In the genomic region with DNA sequence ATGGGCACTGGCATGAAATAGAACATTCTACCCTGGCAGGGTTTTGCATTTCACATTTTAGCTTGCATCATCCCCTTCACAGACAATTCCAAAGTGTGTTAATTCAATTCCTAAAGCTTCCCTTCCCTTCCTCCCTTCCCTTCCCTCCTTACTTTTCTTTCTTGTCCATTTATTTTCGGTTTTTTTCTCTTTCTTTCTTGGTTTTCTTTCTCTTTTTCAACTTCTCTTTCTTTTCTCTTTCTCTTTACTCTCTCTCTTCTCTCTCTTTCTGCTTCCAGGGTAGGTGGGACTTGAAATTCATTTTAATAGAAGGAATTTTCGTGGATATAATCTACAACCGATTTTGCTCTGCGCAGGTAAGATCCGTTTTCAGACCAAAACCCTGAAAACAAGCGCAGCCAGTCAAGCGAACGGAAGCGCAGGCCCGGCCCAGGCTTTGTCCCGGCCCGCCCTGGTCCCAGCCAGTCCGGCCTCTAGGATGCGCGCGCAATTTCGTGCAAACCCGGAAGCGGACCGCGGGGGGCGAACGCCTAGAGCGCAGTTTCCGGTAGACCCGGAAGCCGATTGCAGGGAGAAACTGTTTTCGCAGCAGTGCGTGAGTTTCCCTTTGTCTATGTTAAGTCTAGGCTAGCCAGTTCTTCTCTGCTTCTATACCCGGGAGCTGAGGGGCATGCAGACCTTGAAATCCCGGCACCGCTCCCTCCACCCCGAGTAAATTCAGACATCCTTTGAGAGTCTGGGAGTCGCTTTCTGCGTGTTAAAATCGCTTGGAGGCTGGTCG, we compare ENCODE assay signal across 1 cellular context.
TF ChIP-seq lines count a peak whose summit lies in the region.

A gene (plus strand): TSS at position 540 of the 781 bp plus-strand sequence. CDS start 4,165 bp downstream, outside the sequence.

TF ChIP-seq in HepG2, 621 proteins besides CTCF, POLR2A, EP300 and RAD21 (continued from another document and continues in another):
- TF ChIP-seq, protein P1, sequence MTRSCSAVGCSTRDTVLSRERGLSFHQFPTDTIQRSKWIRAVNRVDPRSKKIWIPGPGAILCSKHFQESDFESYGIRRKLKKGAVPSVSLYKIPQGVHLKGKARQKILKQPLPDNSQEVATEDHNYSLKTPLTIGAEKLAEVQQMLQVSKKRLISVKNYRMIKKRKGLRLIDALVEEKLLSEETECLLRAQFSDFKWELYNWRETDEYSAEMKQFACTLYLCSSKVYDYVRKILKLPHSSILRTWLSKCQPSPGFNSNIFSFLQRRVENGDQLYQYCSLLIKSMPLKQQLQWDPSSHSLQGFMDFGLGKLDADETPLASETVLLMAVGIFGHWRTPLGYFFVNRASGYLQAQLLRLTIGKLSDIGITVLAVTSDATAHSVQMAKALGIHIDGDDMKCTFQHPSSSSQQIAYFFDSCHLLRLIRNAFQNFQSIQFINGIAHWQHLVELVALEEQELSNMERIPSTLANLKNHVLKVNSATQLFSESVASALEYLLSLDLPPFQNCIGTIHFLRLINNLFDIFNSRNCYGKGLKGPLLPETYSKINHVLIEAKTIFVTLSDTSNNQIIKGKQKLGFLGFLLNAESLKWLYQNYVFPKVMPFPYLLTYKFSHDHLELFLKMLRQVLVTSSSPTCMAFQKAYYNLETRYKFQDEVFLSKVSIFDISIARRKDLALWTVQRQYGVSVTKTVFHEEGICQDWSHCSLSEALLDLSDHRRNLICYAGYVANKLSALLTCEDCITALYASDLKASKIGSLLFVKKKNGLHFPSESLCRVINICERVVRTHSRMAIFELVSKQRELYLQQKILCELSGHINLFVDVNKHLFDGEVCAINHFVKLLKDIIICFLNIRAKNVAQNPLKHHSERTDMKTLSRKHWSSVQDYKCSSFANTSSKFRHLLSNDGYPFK (CRISPR knock-in tag; IDR thresholded peaks at IDR 0.05; ENCODE audit: borderline replicate concordance): peak; percentile 52; the same call in 1 of the 2 replicates
- TF ChIP-seq GATA4 (IDR thresholded peaks at IDR 0.05; ENCODE audit: borderline replicate concordance, low read depth) (no peak), TAF1 (CRISPR knock-in tag; IDR thresholded peaks at IDR 0.05) (peak; percentile 44; the same call in 1 of the 2 replicates), AGO2 (optimal IDR thresholded peaks at IDR 0.05; ENCODE audit: low read depth, low read length) (no peak), MXD4 (CRISPR knock-in tag; IDR thresholded peaks at IDR 0.05) (peak; percentile 44; the same call in 1 of the 2 replicates), ASH2L (IDR thresholded peaks at IDR 0.05; ENCODE audit: insufficient read length, low read depth, low read length) (peak; percentile 44), GATAD1 (CRISPR knock-in tag; IDR thresholded peaks at IDR 0.05) (peak; percentile 79), ZNF720 (CRISPR knock-in tag; IDR thresholded peaks at IDR 0.05) (no peak), RFXANK (CRISPR knock-in tag; IDR thresholded peaks at IDR 0.05) (no peak), CREB1 (IDR thresholded peaks at IDR 0.05) (no peak), CREB1 (CRISPR knock-in tag; IDR thresholded peaks at IDR 0.05) (peak; percentile 38; the same call in 1 of the 2 replicates), SUZ12 (IDR thresholded peaks at IDR 0.05; ENCODE audit: low read depth, low read length) (no peak), ZNF274 (CRISPR knock-in tag; IDR thresholded peaks at IDR 0.05) (peak; percentile 63; the same call in 1 of the 2 replicates), ZNF264 (CRISPR knock-in tag; IDR thresholded peaks at IDR 0.05) (no peak), ZNF24 (IDR thresholded peaks at IDR 0.05) (no peak), MEF2D (CRISPR knock-in tag; IDR thresholded peaks at IDR 0.05) (no peak), NFIB (CRISPR knock-in tag; IDR thresholded peaks at IDR 0.05; ENCODE audit: borderline replicate concordance) (no peak), SIX1 (CRISPR knock-in tag; IDR thresholded peaks at IDR 0.05; ENCODE audit: borderline replicate concordance) (peak; percentile 29; the same call in 1 of the 2 replicates), ZNF891 (CRISPR knock-in tag; IDR thresholded peaks at IDR 0.05) (no peak), RFX3 (CRISPR knock-in tag; IDR thresholded peaks at IDR 0.05) (no peak), ZC3H4 (CRISPR knock-in tag; IDR thresholded peaks at IDR 0.05; ENCODE audit: borderline replicate concordance) (no peak), ZSCAN29 (CRISPR knock-in tag; conservative IDR thresholded peaks at IDR 0.05) (no peak), ZNF337 (CRISPR knock-in tag; IDR thresholded peaks at IDR 0.05; ENCODE audit: borderline replicate concordance, low read depth) (0 out of 2 replicates have a peak, but pooled peaks have one; percentile 57), ZNF792 (CRISPR knock-in tag; IDR thresholded peaks at IDR 0.05) (no peak), IRF2 (CRISPR knock-in tag; IDR thresholded peaks at IDR 0.05) (peak; percentile 99), SPEN (CRISPR knock-in tag; IDR thresholded peaks at IDR 0.05; ENCODE audit: low read depth) (peak; percentile 96), ZNF143 (CRISPR knock-in tag; IDR thresholded peaks at IDR 0.05) (peak; percentile 58; the same call in 1 of the 2 replicates), ZZZ3 (CRISPR knock-in tag; IDR thresholded peaks at IDR 0.05; ENCODE audit: borderline replicate concordance) (peak; percentile 69; the same call in 1 of the 2 replicates), MXI1 (IDR thresholded peaks at IDR 0.05; ENCODE audit: borderline replicate concordance, low read depth, low read length) (0 out of 3 replicates have a peak, but pooled peaks have one; percentile 12), HES4 (CRISPR knock-in tag; IDR thresholded peaks at IDR 0.05; ENCODE audit: borderline replicate concordance) (no peak), U2AF2 (IDR thresholded peaks at IDR 0.05; ENCODE audit: low read depth, low read length) (no peak), ZNF382 (CRISPR knock-in tag; IDR thresholded peaks at IDR 0.05; ENCODE audit: borderline replicate concordance) (no peak), ZNF224 (CRISPR knock-in tag; IDR thresholded peaks at IDR 0.05) (peak; percentile 55; the same call in 1 of the 2 replicates)
- TF ChIP-seq, protein P2, sequence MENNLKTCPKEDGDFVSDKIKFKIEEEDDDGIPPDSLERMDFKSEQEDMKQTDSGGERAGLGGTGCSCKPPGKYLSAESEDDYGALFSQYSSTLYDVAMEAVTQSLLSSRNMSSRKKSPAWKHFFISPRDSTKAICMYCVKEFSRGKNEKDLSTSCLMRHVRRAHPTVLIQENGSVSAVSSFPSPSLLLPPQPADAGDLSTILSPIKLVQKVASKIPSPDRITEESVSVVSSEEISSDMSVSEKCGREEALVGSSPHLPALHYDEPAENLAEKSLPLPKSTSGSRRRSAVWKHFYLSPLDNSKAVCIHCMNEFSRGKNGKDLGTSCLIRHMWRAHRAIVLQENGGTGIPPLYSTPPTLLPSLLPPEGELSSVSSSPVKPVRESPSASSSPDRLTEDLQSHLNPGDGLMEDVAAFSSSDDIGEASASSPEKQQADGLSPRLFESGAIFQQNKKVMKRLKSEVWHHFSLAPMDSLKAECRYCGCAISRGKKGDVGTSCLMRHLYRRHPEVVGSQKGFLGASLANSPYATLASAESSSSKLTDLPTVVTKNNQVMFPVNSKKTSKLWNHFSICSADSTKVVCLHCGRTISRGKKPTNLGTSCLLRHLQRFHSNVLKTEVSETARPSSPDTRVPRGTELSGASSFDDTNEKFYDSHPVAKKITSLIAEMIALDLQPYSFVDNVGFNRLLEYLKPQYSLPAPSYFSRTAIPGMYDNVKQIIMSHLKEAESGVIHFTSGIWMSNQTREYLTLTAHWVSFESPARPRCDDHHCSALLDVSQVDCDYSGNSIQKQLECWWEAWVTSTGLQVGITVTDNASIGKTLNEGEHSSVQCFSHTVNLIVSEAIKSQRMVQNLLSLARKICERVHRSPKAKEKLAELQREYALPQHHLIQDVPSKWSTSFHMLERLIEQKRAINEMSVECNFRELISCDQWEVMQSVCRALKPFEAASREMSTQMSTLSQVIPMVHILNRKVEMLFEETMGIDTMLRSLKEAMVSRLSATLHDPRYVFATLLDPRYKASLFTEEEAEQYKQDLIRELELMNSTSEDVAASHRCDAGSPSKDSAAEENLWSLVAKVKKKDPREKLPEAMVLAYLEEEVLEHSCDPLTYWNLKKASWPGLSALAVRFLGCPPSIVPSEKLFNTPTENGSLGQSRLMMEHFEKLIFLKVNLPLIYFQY (CRISPR knock-in tag; IDR thresholded peaks at IDR 0.05; ENCODE audit: borderline replicate concordance): peak; percentile 94; the same call in 1 of the 2 replicates
- TF ChIP-seq, protein P3, sequence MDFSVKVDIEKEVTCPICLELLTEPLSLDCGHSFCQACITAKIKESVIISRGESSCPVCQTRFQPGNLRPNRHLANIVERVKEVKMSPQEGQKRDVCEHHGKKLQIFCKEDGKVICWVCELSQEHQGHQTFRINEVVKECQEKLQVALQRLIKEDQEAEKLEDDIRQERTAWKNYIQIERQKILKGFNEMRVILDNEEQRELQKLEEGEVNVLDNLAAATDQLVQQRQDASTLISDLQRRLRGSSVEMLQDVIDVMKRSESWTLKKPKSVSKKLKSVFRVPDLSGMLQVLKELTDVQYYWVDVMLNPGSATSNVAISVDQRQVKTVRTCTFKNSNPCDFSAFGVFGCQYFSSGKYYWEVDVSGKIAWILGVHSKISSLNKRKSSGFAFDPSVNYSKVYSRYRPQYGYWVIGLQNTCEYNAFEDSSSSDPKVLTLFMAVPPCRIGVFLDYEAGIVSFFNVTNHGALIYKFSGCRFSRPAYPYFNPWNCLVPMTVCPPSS (IDR thresholded peaks at IDR 0.05): no peak
- TF ChIP-seq, protein P4, sequence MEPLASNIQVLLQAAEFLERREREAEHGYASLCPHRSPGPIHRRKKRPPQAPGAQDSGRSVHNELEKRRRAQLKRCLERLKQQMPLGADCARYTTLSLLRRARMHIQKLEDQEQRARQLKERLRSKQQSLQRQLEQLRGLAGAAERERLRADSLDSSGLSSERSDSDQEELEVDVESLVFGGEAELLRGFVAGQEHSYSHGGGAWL (CRISPR knock-in tag; IDR thresholded peaks at IDR 0.05): no peak
- TF ChIP-seq, protein P5, sequence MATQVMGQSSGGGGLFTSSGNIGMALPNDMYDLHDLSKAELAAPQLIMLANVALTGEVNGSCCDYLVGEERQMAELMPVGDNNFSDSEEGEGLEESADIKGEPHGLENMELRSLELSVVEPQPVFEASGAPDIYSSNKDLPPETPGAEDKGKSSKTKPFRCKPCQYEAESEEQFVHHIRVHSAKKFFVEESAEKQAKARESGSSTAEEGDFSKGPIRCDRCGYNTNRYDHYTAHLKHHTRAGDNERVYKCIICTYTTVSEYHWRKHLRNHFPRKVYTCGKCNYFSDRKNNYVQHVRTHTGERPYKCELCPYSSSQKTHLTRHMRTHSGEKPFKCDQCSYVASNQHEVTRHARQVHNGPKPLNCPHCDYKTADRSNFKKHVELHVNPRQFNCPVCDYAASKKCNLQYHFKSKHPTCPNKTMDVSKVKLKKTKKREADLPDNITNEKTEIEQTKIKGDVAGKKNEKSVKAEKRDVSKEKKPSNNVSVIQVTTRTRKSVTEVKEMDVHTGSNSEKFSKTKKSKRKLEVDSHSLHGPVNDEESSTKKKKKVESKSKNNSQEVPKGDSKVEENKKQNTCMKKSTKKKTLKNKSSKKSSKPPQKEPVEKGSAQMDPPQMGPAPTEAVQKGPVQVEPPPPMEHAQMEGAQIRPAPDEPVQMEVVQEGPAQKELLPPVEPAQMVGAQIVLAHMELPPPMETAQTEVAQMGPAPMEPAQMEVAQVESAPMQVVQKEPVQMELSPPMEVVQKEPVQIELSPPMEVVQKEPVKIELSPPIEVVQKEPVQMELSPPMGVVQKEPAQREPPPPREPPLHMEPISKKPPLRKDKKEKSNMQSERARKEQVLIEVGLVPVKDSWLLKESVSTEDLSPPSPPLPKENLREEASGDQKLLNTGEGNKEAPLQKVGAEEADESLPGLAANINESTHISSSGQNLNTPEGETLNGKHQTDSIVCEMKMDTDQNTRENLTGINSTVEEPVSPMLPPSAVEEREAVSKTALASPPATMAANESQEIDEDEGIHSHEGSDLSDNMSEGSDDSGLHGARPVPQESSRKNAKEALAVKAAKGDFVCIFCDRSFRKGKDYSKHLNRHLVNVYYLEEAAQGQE (IDR thresholded peaks at IDR 0.05; ENCODE audit: borderline replicate concordance in 1 of 2, low read depth in 1 of 2, low read length in 2 of 2): no peak
- TF ChIP-seq, protein P6, sequence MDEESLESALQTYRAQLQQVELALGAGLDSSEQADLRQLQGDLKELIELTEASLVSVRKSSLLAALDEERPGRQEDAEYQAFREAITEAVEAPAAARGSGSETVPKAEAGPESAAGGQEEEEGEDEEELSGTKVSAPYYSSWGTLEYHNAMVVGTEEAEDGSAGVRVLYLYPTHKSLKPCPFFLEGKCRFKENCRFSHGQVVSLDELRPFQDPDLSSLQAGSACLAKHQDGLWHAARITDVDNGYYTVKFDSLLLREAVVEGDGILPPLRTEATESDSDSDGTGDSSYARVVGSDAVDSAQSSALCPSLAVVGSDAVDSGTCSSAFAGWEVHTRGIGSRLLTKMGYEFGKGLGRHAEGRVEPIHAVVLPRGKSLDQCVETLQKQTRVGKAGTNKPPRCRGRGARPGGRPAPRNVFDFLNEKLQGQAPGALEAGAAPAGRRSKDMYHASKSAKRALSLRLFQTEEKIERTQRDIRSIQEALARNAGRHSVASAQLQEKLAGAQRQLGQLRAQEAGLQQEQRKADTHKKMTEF (CRISPR knock-in tag; IDR thresholded peaks at IDR 0.05): peak; percentile 61
- TF ChIP-seq, protein P7, sequence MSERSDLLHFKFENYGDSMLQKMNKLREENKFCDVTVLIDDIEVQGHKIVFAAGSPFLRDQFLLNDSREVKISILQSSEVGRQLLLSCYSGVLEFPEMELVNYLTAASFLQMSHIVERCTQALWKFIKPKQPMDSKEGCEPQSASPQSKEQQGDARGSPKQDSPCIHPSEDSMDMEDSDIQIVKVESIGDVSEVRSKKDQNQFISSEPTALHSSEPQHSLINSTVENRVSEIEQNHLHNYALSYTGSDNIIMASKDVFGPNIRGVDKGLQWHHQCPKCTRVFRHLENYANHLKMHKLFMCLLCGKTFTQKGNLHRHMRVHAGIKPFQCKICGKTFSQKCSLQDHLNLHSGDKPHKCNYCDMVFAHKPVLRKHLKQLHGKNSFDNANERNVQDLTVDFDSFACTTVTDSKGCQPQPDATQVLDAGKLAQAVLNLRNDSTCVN (CRISPR knock-in tag; IDR thresholded peaks at IDR 0.05; ENCODE audit: borderline replicate concordance): no peak
- TF ChIP-seq, protein P8, sequence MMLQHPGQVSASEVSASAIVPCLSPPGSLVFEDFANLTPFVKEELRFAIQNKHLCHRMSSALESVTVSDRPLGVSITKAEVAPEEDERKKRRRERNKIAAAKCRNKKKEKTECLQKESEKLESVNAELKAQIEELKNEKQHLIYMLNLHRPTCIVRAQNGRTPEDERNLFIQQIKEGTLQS (CRISPR knock-in tag; IDR thresholded peaks at IDR 0.05): no peak
- TF ChIP-seq, protein P9, sequence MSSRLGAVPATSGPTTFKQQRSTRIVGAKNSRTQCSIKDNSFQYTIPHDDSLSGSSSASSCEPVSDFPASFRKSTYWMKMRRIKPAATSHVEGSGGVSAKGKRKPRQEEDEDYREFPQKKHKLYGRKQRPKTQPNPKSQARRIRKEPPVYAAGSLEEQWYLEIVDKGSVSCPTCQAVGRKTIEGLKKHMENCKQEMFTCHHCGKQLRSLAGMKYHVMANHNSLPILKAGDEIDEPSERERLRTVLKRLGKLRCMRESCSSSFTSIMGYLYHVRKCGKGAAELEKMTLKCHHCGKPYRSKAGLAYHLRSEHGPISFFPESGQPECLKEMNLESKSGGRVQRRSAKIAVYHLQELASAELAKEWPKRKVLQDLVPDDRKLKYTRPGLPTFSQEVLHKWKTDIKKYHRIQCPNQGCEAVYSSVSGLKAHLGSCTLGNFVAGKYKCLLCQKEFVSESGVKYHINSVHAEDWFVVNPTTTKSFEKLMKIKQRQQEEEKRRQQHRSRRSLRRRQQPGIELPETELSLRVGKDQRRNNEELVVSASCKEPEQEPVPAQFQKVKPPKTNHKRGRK (CRISPR knock-in tag; IDR thresholded peaks at IDR 0.05): peak; percentile 91
